Comparison of ENCODE assay signal across 15 cellular contexts in the genomic region with DNA sequence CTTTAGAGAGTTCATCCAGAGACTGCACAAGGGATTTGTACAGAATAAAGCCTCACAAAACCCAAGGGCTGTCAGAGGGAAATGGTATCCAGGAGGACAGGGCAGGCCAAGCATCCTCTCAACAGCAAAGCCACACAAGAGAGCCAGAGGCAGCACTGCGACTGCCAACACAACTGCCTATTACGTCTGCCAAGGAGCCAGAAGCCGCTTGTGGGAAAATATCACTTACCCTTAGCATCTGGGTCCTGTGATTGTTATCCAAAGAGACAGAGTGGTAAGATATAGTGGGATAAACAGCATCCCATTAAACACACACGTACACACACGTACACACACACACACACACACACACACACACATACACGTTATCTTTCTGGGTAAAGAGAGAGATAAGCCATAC.
DNase-seq lines count a peak whose midpoint lies in the region; ATAC-seq and TF ChIP-seq lines count a peak whose summit lies in the region.
"Had no signal": no experiment of that assay in that cellular context is flagged by ENCODE, and none has a peak within 500 bp of the region (broad histone marks: within the 10 kb centered on the region; RNA-seq: fewer than 3 reads in every experiment).

No MANE protein-coding gene starts in this region.

- no peak for ATAC-seq in GM18861 (IDR thresholded peaks at IDR 0.05; ENCODE audit: unreplicated experiment)
- ATAC-seq: activated T-cell treated with anti-CD3 and anti-CD28 coated beads, Interleukin-2, amount 50 U/mL, for 4 hours; stimulated activated naive B cell treated with anti-CD40 and anti-IgM and Interleukin-4, amounts not matched to agents 10 μg/mL and 1 μg/mL and 100 μg/mL, for 72 hours had no signal

- peak; percentile 22 for DNase-seq in AG20443 (ENCODE audit: low spot score)
- DNase-seq in neuronal stem cell (ENCODE audit: low spot score): no peak
- DNase-seq in coronary artery (ENCODE audit: low spot score): no peak
- DNase-seq in NCI-H1436 treated with DMSO at 0.1 percent for 48 hours (lab: John Stamatoyannopoulos, UW): no peak
- DNase-seq in stomach: no peak
- DNase-seq: activated T-cell treated with anti-CD3 and anti-CD28 coated beads, Interleukin-2, amount 50 U/mL, for 4 hours; AML-193; DMS79 treated with DMSO at 0.1 percent for 48 hours; NCI-H526 treated with DMSO at 0.1 percent for 48 hours; stimulated activated CD4-positive, alpha-beta T cell treated with anti-CD3 and anti-CD28 coated beads, Interleukin-4, amount 100 ng/mL, for 24 hours; stimulated activated naive B cell treated with anti-CD40 and anti-IgM and Interleukin-4, amounts not matched to agents 10 μg/mL and 1 μg/mL and 100 μg/mL, for 72 hours had no signal

- intact Hi-C loops in stomach (cut with DNase I; ENCODE audit: low total_unique reads): no loop called here

- no peak overlapping the region for H3K23ac ChIP-seq in neuronal stem cell (ENCODE audit: low read depth, low read length, poor library complexity)

- no peak overlapping the region for H3K4me2 ChIP-seq in neuronal stem cell (ENCODE audit: insufficient read depth, low read length, poor library complexity, severe bottlenecking)

- no peaks in the 10 kb centered on the region for H3K79me1 ChIP-seq in neuronal stem cell (ENCODE audit: low read depth, low read length)

- no peak overlapping the region for H3K27ac ChIP-seq in HEK293 (ENCODE audit: extremely low read depth, low read depth, low read length)
- H3K27ac ChIP-seq in cingulate gyrus (ENCODE audit: low read depth, low read length): peak overlapping the region; percentile 15
- no peak overlapping the region for H3K27ac ChIP-seq in neuronal stem cell (replicated peaks; ENCODE audit: low read length)
- H3K27ac ChIP-seq in coronary artery: no peak overlapping the region
- H3K27ac ChIP-seq in stomach: no peak overlapping the region

- no peak overlapping the region for H3K18ac ChIP-seq in neuronal stem cell (ENCODE audit: low read length)

- TF ChIP-seq POLR2A in stomach (IDR thresholded peaks at IDR 0.05): no peak

- H3K27me3 ChIP-seq in neuronal stem cell (ENCODE audit: control insufficient read depth in 3 of 3, insufficient read depth in 3 of 3, low read depth in 1 of 3, low read length in 3 of 3) (no peaks in the 10 kb centered on the region), stomach (no peaks in the 10 kb centered on the region)

- H3K36me3 ChIP-seq in HEK293 (ENCODE audit: control insufficient read depth in 2 of 2, insufficient read depth in 1 of 2, low read length in 2 of 2): no peaks in the 10 kb centered on the region
- H3K36me3 ChIP-seq in neuronal stem cell (replicated peaks in 1 of 2; ENCODE audit: control insufficient read depth in 2 of 2, insufficient read depth in 2 of 2, low read length in 2 of 2): no peaks in the 10 kb centered on the region
- no peaks in the 10 kb centered on the region for H3K36me3 ChIP-seq in stomach

- POLR2A ChIA-PET in HEK293 (lab: Yijun Ruan, JAX): no interaction called here

- H3K9me3 ChIP-seq in HEK293 (ENCODE audit: control insufficient read depth, insufficient read depth, low read depth, low read length): no peaks in the 10 kb centered on the region
- H3K9me3 ChIP-seq in neuronal stem cell (replicated peaks in 1 of 2; ENCODE audit: control insufficient read depth in 2 of 2, insufficient read depth in 1 of 2, low read depth in 1 of 2, low read length in 2 of 2): no peaks in the 10 kb centered on the region
- H3K9me3 ChIP-seq in stomach: no peaks in the 10 kb centered on the region

- H3K9ac ChIP-seq in neuronal stem cell (ENCODE audit: low read depth, low read length, poor library complexity): no peak overlapping the region

- no peak overlapping the region for H2BK12ac ChIP-seq in neuronal stem cell (ENCODE audit: low read length)

- H3K4ac ChIP-seq in neuronal stem cell (ENCODE audit: low read length): no peak overlapping the region

- H3K4me1 ChIP-seq in HEK293 (ENCODE audit: control insufficient read depth, insufficient read depth, low read length) (no peaks in the 10 kb centered on the region), neuronal stem cell (ENCODE audit: control insufficient read depth in 2 of 2, insufficient read depth in 1 of 2, low read depth in 1 of 2, low read length in 2 of 2) (peaks cover 9 to 32% of the 10 kb centered on the region in 2 donors), stomach (no peaks in the 10 kb centered on the region)

- TF ChIP-seq CTCF in HEK293 (tag by site-specific recombination; IDR thresholded peaks at IDR 0.05) (no peak), coronary artery (IDR thresholded peaks at IDR 0.05) (no peak), stomach (IDR thresholded peaks at IDR 0.05) (no peak)

- peak overlapping the region; percentile 7 for H2AFZ ChIP-seq in neuronal stem cell (ENCODE audit: low read length)

- H2BK15ac ChIP-seq in neuronal stem cell (ENCODE audit: low read length): no peak overlapping the region

- H4K91ac ChIP-seq in neuronal stem cell (ENCODE audit: low read depth, low read length, poor library complexity): no peak overlapping the region

- H3K14ac ChIP-seq in neuronal stem cell (ENCODE audit: low read length): no peak overlapping the region

- H2BK5ac ChIP-seq in neuronal stem cell (ENCODE audit: low read length): no peak overlapping the region

- TF ChIP-seq EP300 in stomach (IDR thresholded peaks at IDR 0.05): no peak

- CTCF ChIA-PET in HEK293 (lab: Yijun Ruan, JAX): interaction anchor here (0.7 kb wide), 1 partner anchor 465 kb away, joined by 3 read pairs; no protein-coding TSS in a partner anchor

- H2AK5ac ChIP-seq in neuronal stem cell (ENCODE audit: low read depth, low read length): no peak overlapping the region

- WGBS in neuronal stem cell (ENCODE audit: extremely low coverage in 2 of 2, insufficient read length in 2 of 2, insufficient replicate concordance in 1 of 2), 2 donors: no CpG with 5 or more reads among the region's 6 CpGs
- 64 to 69% (median 67%) methylated on average over 6 of the region's 6 CpGs for WGBS in stomach, 5 donors

- H3K4me3 ChIP-seq in HEK293 (ENCODE audit: low read depth, low read length) (no peak overlapping the region), neuronal stem cell (ENCODE audit: low read length in 2 of 2) (no peak overlapping the region), coronary artery (no peak overlapping the region), stomach (no peak overlapping the region)
- H3K4me3 ChIP-seq: lung had no signal

- H4K8ac ChIP-seq in neuronal stem cell (ENCODE audit: low read depth, low read length): no peak overlapping the region

- no peak overlapping the region for H2BK120ac ChIP-seq in neuronal stem cell (ENCODE audit: low read depth, low read length)

TF ChIP-seq in HEK293, 187 proteins besides CTCF, POLR2A, EP300 and RAD21:
- TF ChIP-seq ZNF23 (tag by site-specific recombination; IDR thresholded peaks at IDR 0.05; ENCODE audit: borderline replicate concordance): no peak
- TF ChIP-seq, protein P1, sequence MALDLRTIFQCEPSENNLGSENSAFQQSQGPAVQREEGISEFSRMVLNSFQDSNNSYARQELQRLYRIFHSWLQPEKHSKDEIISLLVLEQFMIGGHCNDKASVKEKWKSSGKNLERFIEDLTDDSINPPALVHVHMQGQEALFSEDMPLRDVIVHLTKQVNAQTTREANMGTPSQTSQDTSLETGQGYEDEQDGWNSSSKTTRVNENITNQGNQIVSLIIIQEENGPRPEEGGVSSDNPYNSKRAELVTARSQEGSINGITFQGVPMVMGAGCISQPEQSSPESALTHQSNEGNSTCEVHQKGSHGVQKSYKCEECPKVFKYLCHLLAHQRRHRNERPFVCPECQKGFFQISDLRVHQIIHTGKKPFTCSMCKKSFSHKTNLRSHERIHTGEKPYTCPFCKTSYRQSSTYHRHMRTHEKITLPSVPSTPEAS (tag by site-specific recombination; IDR thresholded peaks at IDR 0.05): peak; percentile 38; the same call in 1 of the 2 replicates
